ENCODE assay signal across 14 cellular contexts in genomic region chr12:10128687-10129086, GRCh38. TPM values are rescaled to one million over a fixed set of nuclear protein-coding genes. Genes with fewer than 3 reads are reported as not detected.
DNase-seq lines count a peak whose midpoint lies in the region; ATAC-seq and TF ChIP-seq lines count a peak whose summit lies in the region.
"Had no signal": no experiment of that assay in that cellular context is flagged by ENCODE, and none has a peak within 500 bp of the region (broad histone marks: within the 10 kb centered on the region; RNA-seq: fewer than 3 reads in every experiment).

No MANE protein-coding gene starts in this region.

- H3K27ac Mint-ChIP-seq in natural killer cell treated with Interleukin-12 subunit alpha and Interleukin-12 subunit beta and Interleukin-15 and Interleukin-18, amount 100 ng/mL, for 72 hours, result no peak overlapping the region
- no peak overlapping the region for H3K27ac Mint-ChIP-seq in immature natural killer cell
- H3K27ac Mint-ChIP-seq: activated naive CD8-positive, alpha-beta T cell treated with anti-CD3 and anti-CD28 coated beads, Interleukin-2, amount 50 U/mL, for 24 hours had no signal

- peaks cover 0 to 7% of the 10 kb centered on the region in 2 donors for H3K4me1 Mint-ChIP-seq in natural killer cell treated with Interleukin-12 subunit alpha and Interleukin-12 subunit beta and Interleukin-15 and Interleukin-18, amount 100 ng/mL, for 72 hours (ENCODE audit: low read depth in 2 of 2)
- H3K4me1 Mint-ChIP-seq in immature natural killer cell, result peaks cover 2 to 8% of the 10 kb centered on the region in 2 donors

- H4K20me1 ChIP-seq in BLaER1 treated with 17β-estradiol and CSF1 and Interleukin-3, amounts not matched to agents 10 nM and 100 nM, result no peaks in the 10 kb centered on the region

- DNase-seq in NOMO-1 treated with dmso at 0.1 percent for 144 hours (lab: John Stamatoyannopoulos, UW; ENCODE audit: unreplicated experiment) (peak; percentile 94), dorsolateral prefrontal cortex (no peak), iPS-NIHi11 (ENCODE audit: low spot score) (no peak), NCI-H2081 treated with DMSO at 0.1 percent for 48 hours (lab: John Stamatoyannopoulos, UW) (no peak), immature natural killer cell (no peak)
- no peak for DNase-seq in natural killer cell treated with Interleukin-12 subunit alpha and Interleukin-12 subunit beta and Interleukin-15 and Interleukin-18, amount 100 ng/mL, for 72 hours (ENCODE audit: low spot score)
- DNase-seq: activated CD8-positive, alpha-beta memory T cell treated with anti-CD3 and anti-CD28 coated beads, Interleukin-2, amount 50 U/mL, for 48 hours; activated naive CD8-positive, alpha-beta T cell treated with anti-CD3 and anti-CD28 coated beads, Interleukin-2, amount 50 U/mL, for 24 hours; kidney; occipital lobe; stimulated activated CD4-positive, alpha-beta T cell treated with anti-CD3 and anti-CD28 coated beads, Interleukin-15, amount 100 ng/mL, for 24 hours had no signal

- H3K4me3 ChIP-seq in BLaER1 treated with 17β-estradiol and CSF1 and Interleukin-3, amounts not matched to agents 10 nM and 100 nM, result peak overlapping the region in 4 of 10 experiments; percentile 25 to 70 (median 62); a peak in 6 of 20 replicates
- H3K4me3 ChIP-seq in dorsolateral prefrontal cortex (peak overlapping the region in 28 of 59 donors; percentile 7 to 56 (median 36)), mononuclear cell (ENCODE audit: low read length) (peak overlapping the region; percentile 58)

- peaks cover 0 to 84% (median 18%) of the 10 kb centered on the region in 10 experiments; a peak in 14 of 20 replicates for H3K4me1 ChIP-seq in BLaER1 treated with 17β-estradiol and CSF1 and Interleukin-3, amounts not matched to agents 10 nM and 100 nM
- H3K4me1 ChIP-seq in mononuclear cell (ENCODE audit: insufficient read depth, low read length), result peaks cover 32% of the 10 kb centered on the region

- intact Hi-C loops in dorsolateral prefrontal cortex (cut with DNase I), result no loop called here

- no peaks in the 10 kb centered on the region for H3K27me3 ChIP-seq in BLaER1 treated with 17β-estradiol and CSF1 and Interleukin-3, amounts not matched to agents 10 nM and 100 nM
- H3K27me3 ChIP-seq in dorsolateral prefrontal cortex (no peaks in the 10 kb centered on the region), mononuclear cell (ENCODE audit: insufficient read depth, low read length) (peaks cover 5% of the 10 kb centered on the region)

- no peaks in the 10 kb centered on the region for H3K36me3 Mint-ChIP-seq in natural killer cell treated with Interleukin-12 subunit alpha and Interleukin-12 subunit beta and Interleukin-15 and Interleukin-18, amount 100 ng/mL, for 72 hours
- H3K36me3 Mint-ChIP-seq in immature natural killer cell, result no peaks in the 10 kb centered on the region

- H3K9me3 Mint-ChIP-seq in natural killer cell treated with Interleukin-12 subunit alpha and Interleukin-12 subunit beta and Interleukin-15 and Interleukin-18, amount 100 ng/mL, for 72 hours, result no peaks in the 10 kb centered on the region
- H3K9me3 Mint-ChIP-seq in immature natural killer cell, result no peaks in the 10 kb centered on the region
- H3K9me3 Mint-ChIP-seq: activated naive CD8-positive, alpha-beta T cell treated with anti-CD3 and anti-CD28 coated beads, Interleukin-2, amount 50 U/mL, for 24 hours had no signal

- H3K4me2 ChIP-seq in BLaER1 treated with 17β-estradiol and CSF1 and Interleukin-3, amounts not matched to agents 10 nM and 100 nM, result peak overlapping the region in 4 of 11 experiments; percentile 68 to 99 (median 90); a peak in 8 of 22 replicates

- ATAC-seq in natural killer cell treated with Interleukin-12 subunit alpha and Interleukin-12 subunit beta and Interleukin-15 and Interleukin-18, amount 100 ng/mL, for 72 hours, result no peak
- ATAC-seq: activated naive CD8-positive, alpha-beta T cell treated with anti-CD3 and anti-CD28 coated beads, Interleukin-2, amount 50 U/mL, for 24 hours had no signal

- peaks cover 0 to 11% (median 0%) of the 10 kb centered on the region in 11 experiments; a peak in 1 of 22 replicates for H3K9me3 ChIP-seq in BLaER1 treated with 17β-estradiol and CSF1 and Interleukin-3, amounts not matched to agents 10 nM and 100 nM (replicated peaks in 1 of 11)
- H3K9me3 ChIP-seq in mononuclear cell (ENCODE audit: low read depth, low read length), result no peaks in the 10 kb centered on the region

- H3K27ac ChIP-seq in BLaER1 treated with 17β-estradiol and CSF1 and Interleukin-3, amounts not matched to agents 10 nM and 100 nM, result peak overlapping the region in 6 of 11 experiments; percentile 41 to 99 (median 90); a peak in 12 of 22 replicates
- H3K27ac ChIP-seq in dorsolateral prefrontal cortex, result peak overlapping the region in 36 of 59 donors; percentile 4 to 79 (median 53)

- H3K36me3 ChIP-seq in BLaER1 treated with 17β-estradiol and CSF1 and Interleukin-3, amounts not matched to agents 10 nM and 100 nM, result peaks cover 0 to 41% (median 0%) of the 10 kb centered on the region in 11 experiments; a peak in 6 of 22 replicates

- H3K9ac ChIP-seq in BLaER1 treated with 17β-estradiol and CSF1 and Interleukin-3, amounts not matched to agents 10 nM and 100 nM, result peak overlapping the region in 4 of 11 experiments; percentile 68 to 98 (median 88); a peak in 8 of 22 replicates

- TF ChIP-seq CTCF in dorsolateral prefrontal cortex (IDR thresholded peaks at IDR 0.05 in 54 of 56, conservative IDR thresholded peaks at IDR 0.05 in 2 of 56; ENCODE audit: low read depth in 1 of 56, partially characterized antibody in 56 of 56), result no peak

- H3K4me3 Mint-ChIP-seq in natural killer cell treated with Interleukin-12 subunit alpha and Interleukin-12 subunit beta and Interleukin-15 and Interleukin-18, amount 100 ng/mL, for 72 hours, result no peak overlapping the region
- no peak overlapping the region for H3K4me3 Mint-ChIP-seq in immature natural killer cell
- H3K4me3 Mint-ChIP-seq: activated naive CD8-positive, alpha-beta T cell treated with anti-CD3 and anti-CD28 coated beads, Interleukin-2, amount 50 U/mL, for 24 hours had no signal

- peaks cover 8 to 11% of the 10 kb centered on the region in 2 donors for H3K27me3 Mint-ChIP-seq in natural killer cell treated with Interleukin-12 subunit alpha and Interleukin-12 subunit beta and Interleukin-15 and Interleukin-18, amount 100 ng/mL, for 72 hours
- H3K27me3 Mint-ChIP-seq in immature natural killer cell (ENCODE audit: low read depth in 3 of 3), result peaks cover 0 to 14% (median 3%) of the 10 kb centered on the region in 3 donors

RNA-seq across cellular contexts. Expression of gene CLEC7A, which starts 1.3 kb away (rescaled TPM):
- total RNA-seq in dorsolateral prefrontal cortex, result 10 to 100 TPM in 12 of 120 experiments, 1 to 10 TPM in 108; 1.4 to 20.3 (median 5.5) TPM
- total RNA-seq in mononuclear cell, result 177 TPM
- total RNA-seq in natural killer cell treated with Interleukin-12 subunit alpha and Interleukin-12 subunit beta and Interleukin-15 and Interleukin-18, amount 100 ng/mL, for 72 hours, result not detected
- polyA plus RNA-seq in immature natural killer cell, result 1 to 10 TPM in 2 of 3 donors, not detected in 1; 1.4 to 2.0 TPM

RNA-seq across cellular contexts. Expression of gene CLEC1A, which starts 29.9 kb away (rescaled TPM):
- total RNA-seq in dorsolateral prefrontal cortex (1 to 10 TPM in 87 of 120 experiments, under 1 TPM in 30, not detected in 3; 0.23 to 6.4 (median 1.6) TPM), mononuclear cell (0.10 TPM)
- not detected for total RNA-seq in natural killer cell treated with Interleukin-12 subunit alpha and Interleukin-12 subunit beta and Interleukin-15 and Interleukin-18, amount 100 ng/mL, for 72 hours
- polyA plus RNA-seq in immature natural killer cell, result not detected
- total RNA-seq: fibroblast of villous mesenchyme had no signal

RNA-seq across cellular contexts. Expression of gene OLR1, which starts 43.2 kb away (rescaled TPM):
- total RNA-seq in dorsolateral prefrontal cortex (10 to 100 TPM in 57 of 120 experiments, 1 to 10 TPM in 63; 2.3 to 34.4 (median 9.7) TPM), mononuclear cell (104 TPM)
- total RNA-seq in natural killer cell treated with Interleukin-12 subunit alpha and Interleukin-12 subunit beta and Interleukin-15 and Interleukin-18, amount 100 ng/mL, for 72 hours, result not detected
- not detected for polyA plus RNA-seq in immature natural killer cell

RNA-seq across cellular contexts. Expression of gene TMEM52B, which starts 50.1 kb away (rescaled TPM):
- total RNA-seq in dorsolateral prefrontal cortex (1 to 10 TPM in 46 of 120 experiments, under 1 TPM in 65, not detected in 9; 0.18 to 3.5 (median 0.87) TPM), mononuclear cell (1.4 TPM)
- total RNA-seq in natural killer cell treated with Interleukin-12 subunit alpha and Interleukin-12 subunit beta and Interleukin-15 and Interleukin-18, amount 100 ng/mL, for 72 hours, result not detected
- not detected for polyA plus RNA-seq in immature natural killer cell
